Comparison of ENCODE assay signal across 15 cellular contexts in genomic region chr4:54898941-54899340, GRCh38.
"Had no signal": no experiment of that assay in that cellular context is flagged by ENCODE, and none has a peak within 500 bp of the region (broad histone marks: within the 10 kb centered on the region; RNA-seq: fewer than 3 reads in every experiment).

No MANE protein-coding gene starts in this region.

- H3K27ac Mint-ChIP-seq: activated naive CD8-positive, alpha-beta T cell; natural killer cell; stimulated activated effector memory CD8-positive, alpha-beta T cell treated with anti-CD3 and anti-CD28 coated beads, Interleukin-12 subunit alpha, Interleukin-12 subunit beta, amount 100 ng/mL, for 72 hours; T-helper 1 cell treated with Interleukin-12 subunit alpha and Interleukin-12 subunit beta and Interleukin-4 antibody, amounts not matched to agents 30 μg/mL and 1 μg/mL, for 36 hours had no signal

- H3K4me3 Mint-ChIP-seq: activated naive CD8-positive, alpha-beta T cell; natural killer cell; stimulated activated effector memory CD8-positive, alpha-beta T cell treated with anti-CD3 and anti-CD28 coated beads, Interleukin-12 subunit alpha, Interleukin-12 subunit beta, amount 100 ng/mL, for 72 hours; T-helper 1 cell treated with Interleukin-12 subunit alpha and Interleukin-12 subunit beta and Interleukin-4 antibody, amounts not matched to agents 30 μg/mL and 1 μg/mL, for 36 hours had no signal

- H3K36me3 Mint-ChIP-seq: activated naive CD8-positive, alpha-beta T cell; natural killer cell; stimulated activated effector memory CD8-positive, alpha-beta T cell treated with anti-CD3 and anti-CD28 coated beads, Interleukin-12 subunit alpha, Interleukin-12 subunit beta, amount 100 ng/mL, for 72 hours had no signal

- H3K36me3 ChIP-seq: colonic mucosa, left ventricle myocardium inferior, neutrophil, thoracic aorta, upper lobe of right lung had no signal

- H3K27me3 Mint-ChIP-seq: activated naive CD8-positive, alpha-beta T cell had no signal

- DNase-seq: activated CD4-positive, alpha-beta T cell treated with anti-CD3 and anti-CD28 coated beads for 4 hours; activated CD8-positive, alpha-beta memory T cell treated with anti-CD3 and anti-CD28 coated beads, Interleukin-2, amount 50 U/mL, for 48 hours; activated gamma-delta T cell treated with Interleukin-2 at 50 U/mL for 16 hours; colonic mucosa; left ventricle myocardium inferior; mesenchymal stem cell; natural killer cell; upper lobe of right lung had no signal

- H2AFZ ChIP-seq: hepatocyte, parathyroid adenoma had no signal

- H3K4me2 ChIP-seq: hepatocyte had no signal

- H3K4me1 ChIP-seq: colonic mucosa, left ventricle myocardium inferior, parathyroid adenoma, upper lobe of right lung had no signal

- H3K9me3 ChIP-seq: colonic mucosa, neutrophil, thoracic aorta, upper lobe of right lung had no signal

- H3K4me1 Mint-ChIP-seq: stimulated activated effector memory CD8-positive, alpha-beta T cell treated with anti-CD3 and anti-CD28 coated beads, Interleukin-12 subunit alpha, Interleukin-12 subunit beta, amount 100 ng/mL, for 72 hours had no signal

- H3K9me3 Mint-ChIP-seq: natural killer cell; stimulated activated effector memory CD8-positive, alpha-beta T cell treated with anti-CD3 and anti-CD28 coated beads, Interleukin-12 subunit alpha, Interleukin-12 subunit beta, amount 100 ng/mL, for 72 hours; T-helper 1 cell treated with Interleukin-12 subunit alpha and Interleukin-12 subunit beta and Interleukin-4 antibody, amounts not matched to agents 30 μg/mL and 1 μg/mL, for 36 hours had no signal

- H3K27ac ChIP-seq: colonic mucosa, hepatocyte, left ventricle myocardium inferior, neutrophil, parathyroid adenoma, thoracic aorta, upper lobe of right lung had no signal

- H3K27me3 ChIP-seq: colonic mucosa, hepatocyte, neutrophil, upper lobe of right lung had no signal

- H3K4me3 ChIP-seq: colonic mucosa, hepatocyte, left ventricle myocardium inferior, thoracic aorta, upper lobe of right lung had no signal

- H3K79me2 ChIP-seq: hepatocyte, parathyroid adenoma had no signal

- H3K9ac ChIP-seq: parathyroid adenoma had no signal
